In the genomic region with DNA sequence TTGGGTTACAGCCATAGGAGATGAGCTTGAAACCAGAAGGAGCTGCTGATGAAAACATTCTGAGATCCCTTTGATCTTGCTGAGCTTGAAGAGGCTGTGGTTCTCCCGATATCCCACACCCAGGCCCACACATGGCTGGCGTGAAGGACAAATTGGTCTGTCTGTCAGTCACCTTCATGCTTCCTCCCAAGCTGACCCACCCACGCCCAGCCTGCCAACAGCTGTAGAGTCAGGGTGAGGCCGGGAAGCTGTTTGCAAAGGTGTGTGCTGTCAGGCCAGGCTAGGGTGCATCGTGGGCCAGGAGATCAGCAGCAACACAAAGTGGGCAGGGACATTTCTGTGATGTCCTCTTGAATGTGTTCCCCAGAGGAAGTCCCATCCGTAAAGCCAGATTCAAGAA, we compare ENCODE assay signal across 29 cellular contexts. TPM values are rescaled to one million over a fixed set of nuclear protein-coding genes. Genes with fewer than 3 reads are reported as not detected.
"Had no signal": no experiment of that assay in that cellular context is flagged by ENCODE, and none has a peak within 500 bp of the region (broad histone marks: within the 10 kb centered on the region; RNA-seq: fewer than 3 reads in every experiment).

No MANE protein-coding gene starts in this region.

- H3K27ac Mint-ChIP-seq: mesothelial cell of epicardium; natural killer cell treated with Interleukin-12 subunit alpha and Interleukin-12 subunit beta and Interleukin-15 and Interleukin-18, amount 100 ng/mL, for 72 hours; stimulated activated naive CD8-positive, alpha-beta T cell treated with anti-CD3 and anti-CD28 coated beads, Interleukin-15, Interleukin-2, amounts not matched to agents 100 ng/mL and 50 ng/mL, for 24 hours; type B pancreatic cell had no signal

- FAIRE-seq: islet of Langerhans, pancreas had no signal

- H3K4me1 Mint-ChIP-seq: mesothelial cell of epicardium; naive thymus-derived CD4-positive, alpha-beta T cell; neural crest cell had no signal

- DNase-seq: heart right ventricle; left ventricle myocardium inferior; mesendoderm; naive thymus-derived CD4-positive, alpha-beta T cell; nucleus accumbens; pancreas; posterior cingulate gyrus; retina; right cardiac atrium; stimulated activated CD4-positive, alpha-beta T cell treated with anti-CD3 and anti-CD28 coated beads, Interleukin-12 subunit alpha, Interleukin-12 subunit beta, amount 100 ng/mL, for 4 hours; stimulated activated CD4-positive, alpha-beta T cell treated with anti-CD3 and anti-CD28 coated beads, Interleukin-15, amount 100 ng/mL, for 24 hours; stimulated activated CD4-positive, alpha-beta T cell treated with anti-CD3 and anti-CD28 coated beads, Interleukin-2, amount 100 ng/mL, for 24 hours; stimulated activated CD4-positive, alpha-beta T cell treated with anti-CD3 and anti-CD28 coated beads, Interleukin-4, amount 100 ng/mL, for 1 hour; stimulated activated naive CD4-positive, alpha-beta T cell had no signal

- H3K4me3 Mint-ChIP-seq: mesothelial cell of epicardium; naive thymus-derived CD4-positive, alpha-beta T cell; natural killer cell treated with Interleukin-12 subunit alpha and Interleukin-12 subunit beta and Interleukin-15 and Interleukin-18, amount 100 ng/mL, for 72 hours; neural crest cell; stimulated activated naive CD8-positive, alpha-beta T cell treated with anti-CD3 and anti-CD28 coated beads, Interleukin-15, Interleukin-2, amounts not matched to agents 100 ng/mL and 50 ng/mL, for 24 hours; type B pancreatic cell had no signal

- H3K36me3 Mint-ChIP-seq: naive thymus-derived CD4-positive, alpha-beta T cell; natural killer cell treated with Interleukin-12 subunit alpha and Interleukin-12 subunit beta and Interleukin-15 and Interleukin-18, amount 100 ng/mL, for 72 hours had no signal

- ATAC-seq: heart right ventricle; naive thymus-derived CD4-positive, alpha-beta T cell; natural killer cell treated with Interleukin-12 subunit alpha and Interleukin-12 subunit beta and Interleukin-15 and Interleukin-18, amount 100 ng/mL, for 72 hours; pancreas; right cardiac atrium; sciatic nerve had no signal

- H3K27ac ChIP-seq: heart right ventricle, hepatocyte, left ventricle myocardium inferior, pancreas, prostate gland, skin epidermis, tibial nerve had no signal

- H3K27me3 ChIP-seq: hepatocyte, tibial nerve had no signal

- H3K4me1 ChIP-seq: heart right ventricle, left ventricle myocardium inferior, pancreas, prostate gland, tibial nerve had no signal

- H3K4me3 ChIP-seq: heart right ventricle, hepatocyte, left ventricle myocardium inferior, lung, pancreas, prostate gland, skin epidermis, tibial nerve had no signal

- H3K36me3 ChIP-seq: heart right ventricle, left ventricle myocardium inferior, pancreas, prostate gland, tibial nerve had no signal

- H3K9me3 ChIP-seq: pancreas, prostate gland had no signal

RNA-seq across cellular contexts. Expression of a gene that starts 43.3 kb away (rescaled TPM):
- total RNA-seq: mononuclear cell; myocyte; naive thymus-derived CD4-positive, alpha-beta T cell; natural killer cell treated with Interleukin-12 subunit alpha and Interleukin-12 subunit beta and Interleukin-15 and Interleukin-18, amount 100 ng/mL, for 72 hours; osteoblast had no signal
